19 cellular contexts compared by ENCODE assay signal in genomic region chr5:145568581-145568980, GRCh38.
DNase-seq lines count a peak whose midpoint lies in the region; FAIRE-seq and TF ChIP-seq lines count a peak whose summit lies in the region.
"Had no signal": no experiment of that assay in that cellular context is flagged by ENCODE, and none has a peak within 500 bp of the region (broad histone marks: within the 10 kb centered on the region; RNA-seq: fewer than 3 reads in every experiment).

No MANE protein-coding gene starts in this region.

- H3K9me3 ChIP-seq in A673 (ENCODE audit: low read depth, low read length, poor library complexity, severe bottlenecking) = no peaks in the 10 kb centered on the region
- peaks cover 18% of the 10 kb centered on the region for H3K9me3 ChIP-seq in endodermal cell (ENCODE audit: control insufficient read depth, low read length)
- H3K9me3 ChIP-seq: BE2C, left ventricle myocardium inferior, pancreas had no signal

- CTCF ChIA-PET in A673 (lab: Charles Lee) = interaction anchor here (0.7 kb wide), 1 partner anchor 305 kb away, joined by 3 read pairs; no protein-coding TSS in a partner anchor

- H3K36me3 Mint-ChIP-seq in endodermal cell (ENCODE audit: low read depth) = no peaks in the 10 kb centered on the region

- POLR2A ChIA-PET in A673 (lab: Charles Lee; ENCODE audit: low non-redundant PET) = no interaction called here

- peaks cover 9% of the 10 kb centered on the region for H3K9me3 Mint-ChIP-seq in endodermal cell
- H3K9me3 Mint-ChIP-seq: T-helper 2 cell treated with Interferon-gamma antibody and Interleukin-4, amounts not matched to agents 5 μg/mL and 100 μg/mL, for 36 hours had no signal

- DNase-seq in A673 (ENCODE audit: low spot score) (peak; percentile 41), EL (peak; percentile 14), NCI-H226 (peak; percentile 37), fibroblast of mammary gland (ENCODE audit: low read depth) (peak; percentile 33), endodermal cell (no peak), frontal cortex (ENCODE audit: low spot score in 2 of 2) (no peak), hypothalamus (lab: John Stamatoyannopoulos, UW) (no peak), T-helper 1 cell (no peak)
- DNase-seq: activated gamma-delta T cell treated with Interleukin-2 at 50 U/mL for 16 hours; BE2C; DND-41; GOT3; left ventricle myocardium inferior; pancreas; SHP77 treated with DMSO at 0.1 percent for 48 hours; small intestine; stimulated activated naive CD4-positive, alpha-beta T cell had no signal

- intact Hi-C loops in A673 (cut with micrococcal nuclease; ENCODE audit: unreplicated experiment) = no loop called here

- no TSS peak for BruUV-seq in A673 (replicated peaks; lab: Mats Ljungman, UMichigan)

- TF ChIP-seq CTCF in A673 (conservative IDR thresholded peaks at IDR 0.05; ENCODE audit: low read depth, low read length) (no peak), fibroblast of mammary gland (conservative IDR thresholded peaks at IDR 0.05; ENCODE audit: control insufficient read depth, insufficient read depth, low read depth, low read length) (no peak), endodermal cell (conservative IDR thresholded peaks at IDR 0.05) (no peak)

- H3K27ac Mint-ChIP-seq in endodermal cell = no peak overlapping the region
- H3K27ac Mint-ChIP-seq: T-helper 2 cell treated with Interferon-gamma antibody and Interleukin-4, amounts not matched to agents 5 μg/mL and 100 μg/mL, for 36 hours had no signal

- H3K27me3 ChIP-seq in A673 (replicated peaks; ENCODE audit: insufficient read depth, low read depth, low read length, poor library complexity) (no peaks in the 10 kb centered on the region), endodermal cell (ENCODE audit: control insufficient read depth, insufficient read depth, low read length, poor library complexity, severe bottlenecking) (no peaks in the 10 kb centered on the region)
- H3K27me3 ChIP-seq: BE2C, pancreas had no signal

- H3K4me1 ChIP-seq in A673 (ENCODE audit: insufficient read depth, low read length, poor library complexity, severe bottlenecking) (peaks cover 20% of the 10 kb centered on the region), endodermal cell (ENCODE audit: control insufficient read depth, insufficient read depth, low read length) (peaks cover 3% of the 10 kb centered on the region)
- H3K4me1 ChIP-seq: BE2C, left ventricle myocardium inferior, pancreas had no signal

- FAIRE-seq in frontal cortex (lab: Jason Lieb, UNC) = no peak
- FAIRE-seq: astrocyte, pancreas, small intestine had no signal

- no peak overlapping the region for H3K4me3 Mint-ChIP-seq in endodermal cell
- H3K4me3 Mint-ChIP-seq: T-helper 2 cell treated with Interferon-gamma antibody and Interleukin-4, amounts not matched to agents 5 μg/mL and 100 μg/mL, for 36 hours had no signal

- H3K9ac ChIP-seq in endodermal cell (ENCODE audit: extremely low read depth, low read length, poor library complexity, severe bottlenecking) = no peak overlapping the region

- H3K4me3 ChIP-seq in A673 (ENCODE audit: low read depth, low read length, poor library complexity, severe bottlenecking) = no peak overlapping the region
- H3K4me3 ChIP-seq in fibroblast of mammary gland (ENCODE audit: control insufficient read depth, low read depth, low read length) = no peak overlapping the region
- no peak overlapping the region for H3K4me3 ChIP-seq in endodermal cell (ENCODE audit: low read length)
- H3K4me3 ChIP-seq: left ventricle myocardium inferior, pancreas had no signal

- H3K27ac ChIP-seq in A673 (ENCODE audit: low read depth, low read length, poor library complexity, severe bottlenecking) (no peak overlapping the region), endodermal cell (ENCODE audit: low read depth, low read length) (no peak overlapping the region)
- H3K27ac ChIP-seq: left ventricle myocardium inferior, pancreas had no signal

- H3K36me3 ChIP-seq in A673 (ENCODE audit: insufficient read depth, low read length, poor library complexity, severe bottlenecking) (no peaks in the 10 kb centered on the region), endodermal cell (ENCODE audit: control insufficient read depth, insufficient read depth, low read length) (no peaks in the 10 kb centered on the region)
- H3K36me3 ChIP-seq: BE2C, left ventricle myocardium inferior, pancreas had no signal

- no peaks in the 10 kb centered on the region for H3K4me1 Mint-ChIP-seq in endodermal cell

- no peaks in the 10 kb centered on the region for H3K27me3 Mint-ChIP-seq in endodermal cell (ENCODE audit: insufficient read depth)

Comparison
In these comparisons a context has a peak if more than half of its experiments do, and no peak if none do; other contexts are left out.
1. DNase-seq: peak in A673 (single experiment), EL (single experiment), NCI-H226 (single experiment) and fibroblast of mammary gland (single experiment); none in endodermal cell (single experiment), frontal cortex (0 of 2), hypothalamus (0 of 51) and T-helper 1 cell (0 of 5).